Comparison of ENCODE assay signal across 8 cellular contexts in genomic region chr10:73782749-73783085, GRCh38. TPM values are rescaled to one million over a fixed set of nuclear protein-coding genes. Genes with fewer than 3 reads are reported as not detected.
A peak's percentile ranks its signal among the peaks of the same experiment; 100 is the strongest.
DNase-seq lines count a peak whose midpoint lies in the region; ATAC-seq, FAIRE-seq and TF ChIP-seq lines count a peak whose summit lies in the region.

No MANE protein-coding gene starts in this region.

- ATAC-seq in A549 (no peak), HG02884 (IDR thresholded peaks at IDR 0.05; ENCODE audit: unreplicated experiment) (no peak)

- peak overlapping the region; percentile 94 for H3K4me2 ChIP-seq in A549

- H3K9me3 ChIP-seq in A549 (no peaks in the 10 kb centered on the region), HUES64 (ENCODE audit: insufficient read depth, low read depth, low read length) (no peaks in the 10 kb centered on the region), muscle layer of colon (ENCODE audit: low read length) (no peaks in the 10 kb centered on the region)

- H3K27ac ChIP-seq in A549 (peak overlapping the region; percentile 95 to 98; a peak in 5 of 6 replicates), HUES64 (ENCODE audit: low read depth, low read length) (no peak overlapping the region), muscle layer of colon (ENCODE audit: low read depth, low read length) (peak overlapping the region; percentile 38)

- TF ChIP-seq RAD21 in A549 (conservative IDR thresholded peaks at IDR 0.05 in 1 of 2, IDR thresholded peaks at IDR 0.05 in 1 of 2) = no peak

- no peak for TF ChIP-seq CTCF in A549 (IDR thresholded peaks at IDR 0.05)
- no peak for TF ChIP-seq CTCF in cardiac fibroblast (IDR thresholded peaks at IDR 0.05; ENCODE audit: low read depth, low read length)

- H3K9ac ChIP-seq in HUES64 (ENCODE audit: low read depth, low read length) (peak overlapping the region; percentile 87), muscle layer of colon (ENCODE audit: low read length) (no peak overlapping the region)

- H3K4me3 ChIP-seq in A549 = peak overlapping the region; percentile 88
- H3K4me3 ChIP-seq in HUES64 (ENCODE audit: low read length) = peak overlapping the region; percentile 81
- H3K4me3 ChIP-seq in cardiac fibroblast (replicated peaks in 1 of 2; ENCODE audit: low read depth in 2 of 2, low read length in 2 of 2) = peak overlapping the region; percentile 89 to 95
- peak overlapping the region in 1 of 2 donors; percentile 93 for H3K4me3 ChIP-seq in muscle layer of colon (ENCODE audit: low read depth in 1 of 2, low read length in 2 of 2)

- WGBS in A549 (ENCODE audit: missing lambda C conversion rate) = 43% methylated on average over 2 of the region's 2 CpGs
- 64% methylated on average over 2 of the region's 2 CpGs for WGBS in HUES64

- no peak for DNase-seq in A549 (ENCODE audit: low read depth in 1 of 2, low spot score in 1 of 2)
- DNase-seq in cardiac fibroblast (ENCODE audit: low read depth in 2 of 2) = no peak
- no peak for DNase-seq in COR-L47 (lab: John Stamatoyannopoulos, UW)
- DNase-seq in superior temporal gyrus (ENCODE audit: extremely low spot score) = no peak
- DNase-seq in NCI-H2171 (lab: John Stamatoyannopoulos, UW) = no peak

- H3K27me3 ChIP-seq in HUES64 (ENCODE audit: insufficient read depth, low read length) = no peaks in the 10 kb centered on the region
- H3K27me3 ChIP-seq in muscle layer of colon (ENCODE audit: control insufficient read depth in 1 of 2, insufficient read depth in 2 of 2, low read length in 2 of 2) = no peaks in the 10 kb centered on the region

- FAIRE-seq in A549 (lab: Jason Lieb, UNC) = no peak

- no peak for TF ChIP-seq POLR2A in A549 (IDR thresholded peaks at IDR 0.05; ENCODE audit: low read length)

- no peak for TF ChIP-seq EP300 in A549 (IDR thresholded peaks at IDR 0.05)

- POLR2A ChIA-PET in A549 (lab: Yijun Ruan, JAX) = no interaction called here

- H3K4me1 ChIP-seq in A549 (peaks cover 35% of the 10 kb centered on the region), HUES64 (ENCODE audit: insufficient read depth, low read length) (peaks cover 18% of the 10 kb centered on the region), muscle layer of colon (ENCODE audit: insufficient read depth, low read length) (peaks cover 43% of the 10 kb centered on the region)

- H3K36me3 ChIP-seq in HUES64 (ENCODE audit: insufficient read depth, low read length) (peaks cover 24% of the 10 kb centered on the region), muscle layer of colon (ENCODE audit: insufficient read depth, low read length) (no peaks in the 10 kb centered on the region)

- CTCF ChIA-PET in A549 (lab: Yijun Ruan, JAX) = interaction anchor here (1.0 to 3.1 kb wide), 2 partner anchors 9 to 13 kb away, joined by 3 to 10 read pairs; no protein-coding TSS in a partner anchor

TF ChIP-seq in A549, 52 proteins besides CTCF, POLR2A, EP300 and RAD21:
- no peak for TF ChIP-seq ESRRA (IDR thresholded peaks at IDR 0.05; ENCODE audit: borderline replicate concordance, low read length)
- TF ChIP-seq MYC (IDR thresholded peaks at IDR 0.05; ENCODE audit: borderline replicate concordance, low read length) = no peak
- TF ChIP-seq RFX5 (IDR thresholded peaks at IDR 0.05) = no peak
- no peak for TF ChIP-seq EHF (CRISPR knock-in tag; IDR thresholded peaks at IDR 0.05)
- no peak for TF ChIP-seq KDM5A (IDR thresholded peaks at IDR 0.05)
- TF ChIP-seq CHD2 (IDR thresholded peaks at IDR 0.05; ENCODE audit: low read length, partially characterized antibody) = no peak
- no peak for TF ChIP-seq RARB (CRISPR knock-in tag; IDR thresholded peaks at IDR 0.05)
- no peak for TF ChIP-seq FOSL2 (IDR thresholded peaks at IDR 0.05)
- no peak for TF ChIP-seq FOSL2 (CRISPR knock-in tag; IDR thresholded peaks at IDR 0.05)
- no peak for TF ChIP-seq BHLHE40 (IDR thresholded peaks at IDR 0.05; ENCODE audit: low read depth, low read length)

RNA-seq across cellular contexts. Expression of gene CHCHD1, which starts 0.9 kb away (rescaled TPM):
- polyA plus RNA-seq in A549 (2011; rRNA removed) (67.2 and 75.4 TPM in 2 replicates), A549 (2017; fragmentation: RNase III; extraction: RNeasy Plus Mini Kit Qiagen cat#74134 plus additional on column Dnase treatment) (75.2 to 83.1 TPM (median 80.6 TPM) in 3 replicates)
- 68.7 and 75.5 TPM in 2 replicates for polyA plus RNA-seq in A549 (2012; cell fraction: cytosol; rRNA removed)
- polyA plus RNA-seq in A549 (2012; cell fraction: nucleus; rRNA removed) = 17.1 and 21.1 TPM in 2 replicates
- 5.2 and 5.7 TPM in 2 replicates for polyA minus RNA-seq in A549 (2011; rRNA and poly(A)+ RNA removed)
- 91.6 TPM for polyA plus RNA-seq in HUES64 (2013, experiment 1 of 2)
- 82.2 TPM for polyA plus RNA-seq in HUES64 (2013, experiment 2 of 2)

RNA-seq across cellular contexts. Expression of gene ZSWIM8, which starts 2.7 kb away (rescaled TPM):
- 24.3 and 31.7 TPM in 2 replicates for polyA plus RNA-seq in A549 (2011; rRNA removed)
- 49.3 and 68.4 TPM in 2 replicates for polyA plus RNA-seq in A549 (2012; cell fraction: cytosol; rRNA removed)
- polyA plus RNA-seq in A549 (2012; cell fraction: nucleus; rRNA removed) = 177 and 309 TPM in 2 replicates
- polyA plus RNA-seq in A549 (2017; fragmentation: RNase III; extraction: RNeasy Plus Mini Kit Qiagen cat#74134 plus additional on column Dnase treatment) = 33.9 to 44.5 TPM (median 43.0 TPM) in 3 replicates
- 65.0 and 70.7 TPM in 2 replicates for polyA minus RNA-seq in A549 (2011; rRNA and poly(A)+ RNA removed)
- 28.4 TPM for polyA plus RNA-seq in HUES64 (2013, experiment 1 of 2)
- polyA plus RNA-seq in HUES64 (2013, experiment 2 of 2) = 29.7 TPM

RNA-seq across cellular contexts. Expression of gene NDST2, which starts 28.7 kb away (rescaled TPM):
- polyA plus RNA-seq in A549 (2011; rRNA removed) (11.2 and 12.7 TPM in 2 replicates), A549 (2017; fragmentation: RNase III; extraction: RNeasy Plus Mini Kit Qiagen cat#74134 plus additional on column Dnase treatment) (11.7 to 14.9 TPM (median 14.2 TPM) in 3 replicates)
- 8.4 and 12.9 TPM in 2 replicates for polyA plus RNA-seq in A549 (2012; cell fraction: cytosol; rRNA removed)
- 22.3 and 28.8 TPM in 2 replicates for polyA plus RNA-seq in A549 (2012; cell fraction: nucleus; rRNA removed)
- 20.1 and 22.9 TPM in 2 replicates for polyA minus RNA-seq in A549 (2011; rRNA and poly(A)+ RNA removed)
- polyA plus RNA-seq in HUES64 (2013, experiment 1 of 2) = 8.3 TPM
- polyA plus RNA-seq in HUES64 (2013, experiment 2 of 2) = 15.0 TPM

RNA-seq across cellular contexts. Expression of gene SEC24C, which starts 38.5 kb away (rescaled TPM):
- polyA plus RNA-seq in A549 (2011; rRNA removed) = 84.7 and 121 TPM in 2 replicates
- 44.8 and 58.3 TPM in 2 replicates for polyA plus RNA-seq in A549 (2012; cell fraction: cytosol; rRNA removed)
- polyA plus RNA-seq in A549 (2012; cell fraction: nucleus; rRNA removed) = 121 and 134 TPM in 2 replicates
- polyA plus RNA-seq in A549 (2017; fragmentation: RNase III; extraction: RNeasy Plus Mini Kit Qiagen cat#74134 plus additional on column Dnase treatment) = 52.6 to 54.3 TPM (median 54.1 TPM) in 3 replicates
- polyA minus RNA-seq in A549 (2011; rRNA and poly(A)+ RNA removed) = 139 and 162 TPM in 2 replicates
- 38.6 TPM for polyA plus RNA-seq in HUES64 (2013, experiment 1 of 2)
- 42.5 TPM for polyA plus RNA-seq in HUES64 (2013, experiment 2 of 2)
